8 cellular contexts compared by ENCODE assay signal in the genomic region with DNA sequence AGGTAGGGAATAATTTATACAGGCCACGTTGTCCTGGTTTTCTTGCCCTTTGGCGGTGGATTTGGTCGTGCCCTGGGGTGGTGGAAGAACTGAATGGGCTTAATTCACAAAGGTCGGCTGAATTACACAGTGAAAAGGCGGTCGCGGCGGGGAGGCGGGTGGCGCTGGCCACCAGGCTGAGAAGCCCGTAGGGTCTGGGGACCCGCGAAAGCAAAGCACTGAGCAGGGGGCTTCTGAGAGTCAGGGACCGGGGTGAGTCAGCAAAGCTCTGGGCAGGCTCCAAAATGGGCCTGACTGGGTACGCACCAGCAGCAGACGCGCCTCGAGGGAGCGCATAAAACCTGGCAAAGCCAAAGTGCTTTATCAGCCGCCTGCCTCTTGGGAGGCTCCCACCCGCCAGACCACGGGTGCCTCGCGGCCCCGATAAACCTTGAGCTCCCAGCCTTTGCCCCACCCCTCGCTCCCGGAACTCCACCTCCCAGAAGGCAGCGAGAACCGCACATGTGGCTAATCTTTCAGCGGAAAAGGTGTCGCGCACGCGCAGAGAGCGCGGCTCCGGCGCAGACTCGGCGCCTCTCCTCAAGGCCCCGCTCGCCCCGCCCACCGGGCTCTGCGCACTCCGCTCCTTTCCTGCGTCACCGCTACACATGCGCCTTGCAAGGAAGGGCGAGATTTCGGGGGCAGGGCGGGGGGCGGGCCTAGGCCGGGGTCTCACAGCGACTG. TPM values are rescaled to one million over a fixed set of nuclear protein-coding genes. Genes with fewer than 3 reads are reported as not detected.
DNase-seq lines count a peak whose midpoint lies in the region; ATAC-seq lines count a peak whose summit lies in the region.

No MANE protein-coding gene starts in this region.

- peak overlapping the region; percentile 94 for H3K4me3 Mint-ChIP-seq in activated CD4-positive, alpha-beta T cell treated with anti-CD3 and anti-CD28 coated beads, Interleukin-2, amount 10 ng/mL, durations not matched to agents 7 days and 5 days

- H3K36me3 ChIP-seq in BLaER1: peaks cover 76% of the 10 kb centered on the region

- H4K20me1 ChIP-seq in BLaER1: peaks cover 42% of the 10 kb centered on the region

- peak overlapping the region; percentile 88 for H3K27ac ChIP-seq in BLaER1

- POLR2A ChIA-PET in activated CD4-positive, alpha-beta T cell treated with anti-CD3 and anti-CD28 coated beads, Interleukin-2, amount 10 ng/mL, durations not matched to agents 7 days and 5 days (lab: Charles Lee): interaction anchor here (0.7 kb wide), 1 partner anchor 10 kb away, joined by 3 read pairs; no protein-coding TSS in a partner anchor

- peaks cover 36% of the 10 kb centered on the region for H3K4me1 Mint-ChIP-seq in activated CD4-positive, alpha-beta T cell treated with anti-CD3 and anti-CD28 coated beads, Interleukin-2, amount 10 ng/mL, durations not matched to agents 7 days and 5 days

- peak; percentile 96 to 100 for DNase-seq in NCI-H526 (lab: John Stamatoyannopoulos, UW)
- DNase-seq in activated CD4-positive, alpha-beta T cell treated with anti-CD3 and anti-CD28 coated beads, Interleukin-2, amount 10 ng/mL, durations not matched to agents 7 days and 5 days: peak; percentile 99
- DNase-seq in cortex of kidney (lab: John Stamatoyannopoulos, UW): peak; percentile 99
- DNase-seq in left kidney (ENCODE audit: low read depth, low spot score): peak; percentile 100
- peak; percentile 99 for DNase-seq in stimulated activated CD4-positive, alpha-beta T cell treated with anti-CD3 and anti-CD28 coated beads, Interleukin-1b, Interleukin-23, amount 100 ng/mL, for 48 hours

- H3K9ac ChIP-seq in BLaER1: peak overlapping the region; percentile 91

- H3K4me3 ChIP-seq in BLaER1: peak overlapping the region; percentile 93

- H3K9me3 ChIP-seq in BLaER1: no peaks in the 10 kb centered on the region

- no peaks in the 10 kb centered on the region for H3K27me3 Mint-ChIP-seq in activated CD4-positive, alpha-beta T cell treated with anti-CD3 and anti-CD28 coated beads, Interleukin-2, amount 10 ng/mL, durations not matched to agents 7 days and 5 days

- H3K9me3 Mint-ChIP-seq in activated CD4-positive, alpha-beta T cell treated with anti-CD3 and anti-CD28 coated beads, Interleukin-2, amount 10 ng/mL, durations not matched to agents 7 days and 5 days: no peaks in the 10 kb centered on the region

- H3K4me1 ChIP-seq in BLaER1: peaks cover 25% of the 10 kb centered on the region

- H3K4me2 ChIP-seq in BLaER1: peak overlapping the region; percentile 99

- CTCF ChIA-PET in activated CD4-positive, alpha-beta T cell treated with anti-CD3 and anti-CD28 coated beads, Interleukin-2, amount 10 ng/mL, durations not matched to agents 7 days and 5 days (lab: Charles Lee): interaction anchor here (0.6 to 4.3 kb wide), 5 partner anchors 9 to 271 kb away, joined by 3 to 22 read pairs (median 3); a partner anchor contains a TSS

- peaks cover 57% of the 10 kb centered on the region for H3K36me3 Mint-ChIP-seq in activated CD4-positive, alpha-beta T cell treated with anti-CD3 and anti-CD28 coated beads, Interleukin-2, amount 10 ng/mL, durations not matched to agents 7 days and 5 days (ENCODE audit: low read depth)

- H3K27ac Mint-ChIP-seq in activated CD4-positive, alpha-beta T cell treated with anti-CD3 and anti-CD28 coated beads, Interleukin-2, amount 10 ng/mL, durations not matched to agents 7 days and 5 days: peak overlapping the region; percentile 94

- no peaks in the 10 kb centered on the region for H3K27me3 ChIP-seq in BLaER1

- peak; percentile 93 for ATAC-seq in GM19328 (IDR thresholded peaks at IDR 0.05; ENCODE audit: unreplicated experiment)
- ATAC-seq in HG03469 (IDR thresholded peaks at IDR 0.05; ENCODE audit: unreplicated experiment): peak; percentile 77

RNA-seq across cellular contexts. Expression of a gene that starts 0.4 kb away (rescaled TPM):
- total RNA-seq in activated CD4-positive, alpha-beta T cell treated with anti-CD3 and anti-CD28 coated beads, Interleukin-2, amount 10 ng/mL, durations not matched to agents 7 days and 5 days: 10 to 100 TPM; 62.2 to 64.4 TPM

RNA-seq across cellular contexts. Expression of a gene that starts 11.0 kb away (rescaled TPM):
- total RNA-seq in activated CD4-positive, alpha-beta T cell treated with anti-CD3 and anti-CD28 coated beads, Interleukin-2, amount 10 ng/mL, durations not matched to agents 7 days and 5 days: 100 to 1,000 TPM; 222 to 223 TPM

RNA-seq across cellular contexts. Expression of a gene that starts 30.4 kb away (rescaled TPM):
- 10 to 100 TPM; 35.0 to 36.3 TPM for total RNA-seq in activated CD4-positive, alpha-beta T cell treated with anti-CD3 and anti-CD28 coated beads, Interleukin-2, amount 10 ng/mL, durations not matched to agents 7 days and 5 days

RNA-seq across cellular contexts. Expression of a gene that starts 43.8 kb away (rescaled TPM):
- not detected for total RNA-seq in activated CD4-positive, alpha-beta T cell treated with anti-CD3 and anti-CD28 coated beads, Interleukin-2, amount 10 ng/mL, durations not matched to agents 7 days and 5 days

RNA-seq across cellular contexts. Expression of a gene that starts 50.5 kb away (rescaled TPM):
- total RNA-seq in activated CD4-positive, alpha-beta T cell treated with anti-CD3 and anti-CD28 coated beads, Interleukin-2, amount 10 ng/mL, durations not matched to agents 7 days and 5 days: 10 to 100 TPM; 53.0 to 60.0 TPM

Comparison
In these comparisons a context has a peak if more than half of its experiments do, and no peak if none do; other contexts are left out.
1. Peak in every context shown above with its lines: DNase-seq, ATAC-seq, H3K4me3 ChIP-seq and H3K27ac ChIP-seq.